In genomic region chr2:216116418-216116817, GRCh38 we compare ENCODE assay signal across 14 cellular contexts. TPM values are rescaled to one million over a fixed set of nuclear protein-coding genes. Genes with fewer than 3 reads are reported as not detected.
DNase-seq lines count a peak whose midpoint lies in the region; ATAC-seq, FAIRE-seq and TF ChIP-seq lines count a peak whose summit lies in the region.
"Had no signal": no experiment of that assay in that cellular context is flagged by ENCODE, and none has a peak within 500 bp of the region (broad histone marks: within the 10 kb centered on the region; RNA-seq: fewer than 3 reads in every experiment).

No MANE protein-coding gene starts in this region.

- H3K4me1 Mint-ChIP-seq in glutamatergic neuron (ENCODE audit: low read depth, unreplicated experiment): peaks cover 68% of the 10 kb centered on the region

- H4K20me1 ChIP-seq in HepG2 (ENCODE audit: insufficient read depth, low read length) (no peaks in the 10 kb centered on the region), smooth muscle cell (ENCODE audit: low read depth) (no peaks in the 10 kb centered on the region)

- no peak overlapping the region for H2AFZ ChIP-seq in HepG2 (ENCODE audit: low read length)
- no peak overlapping the region for H2AFZ ChIP-seq in smooth muscle cell (ENCODE audit: low read depth)

- CTCF ChIA-PET in HepG2 (lab: Yijun Ruan, JAX; ENCODE audit: low intra/inter-chr PET ratio, low total read pairs): no interaction called here

- WGBS in HepG2 (ENCODE audit: low lambda C conversion rate): 92% methylated on average over 1 of the region's 1 CpG
- no CpG with 5 or more reads among the region's 1 CpG for WGBS in right lobe of liver (ENCODE audit: insufficient coverage, low coverage, low lambda C conversion rate, missing lambda C conversion rate)
- whole genome bisulfite sequencing in smooth muscle cell (ENCODE audit: low lambda C conversion rate): 97% methylated on average over 1 of the region's 1 CpG

- H3K27me3 ChIP-seq in HepG2 (ENCODE audit: control insufficient read depth in 1 of 2, insufficient read depth in 2 of 2, low read length in 2 of 2) (no peaks in the 10 kb centered on the region; a peak in 1 of 5 replicates), right lobe of liver (no peaks in the 10 kb centered on the region), WERI-Rb-1 (ENCODE audit: insufficient read depth, low read depth, severe bottlenecking) (no peaks in the 10 kb centered on the region), smooth muscle cell (ENCODE audit: low read depth) (no peaks in the 10 kb centered on the region)

- no peak for FAIRE-seq in HepG2 (lab: Jason Lieb, UNC)

- TF ChIP-seq EP300 in HepG2 (IDR thresholded peaks at IDR 0.05; ENCODE audit: low read depth in 2 of 2, low read length in 2 of 2): no peak
- no peak for TF ChIP-seq EP300 in HepG2 (CRISPR knock-in tag; IDR thresholded peaks at IDR 0.05; ENCODE audit: borderline replicate concordance)

- H3K4me2 ChIP-seq in HepG2 (ENCODE audit: low read depth, low read length) (no peak overlapping the region), smooth muscle cell (no peak overlapping the region)

- TF ChIP-seq RAD21 in HepG2 (CRISPR knock-in tag; IDR thresholded peaks at IDR 0.05): no peak

- peak overlapping the region; percentile 78 for H3K4me3 Mint-ChIP-seq in glutamatergic neuron (ENCODE audit: unreplicated experiment)

- TF ChIP-seq CTCF in HepG2 (CRISPR knock-in tag; IDR thresholded peaks at IDR 0.05) (no peak), right lobe of liver (IDR thresholded peaks at IDR 0.05) (no peak), WERI-Rb-1 (IDR thresholded peaks at IDR 0.05; ENCODE audit: low read depth, low read length) (no peak), glutamatergic neuron (IDR thresholded peaks at IDR 0.05; ENCODE audit: partially characterized antibody, unreplicated experiment) (no peak), smooth muscle cell (IDR thresholded peaks at IDR 0.05; ENCODE audit: borderline replicate concordance, insufficient read depth, poor library complexity, severe bottlenecking) (no peak)

- peaks cover 10% of the 10 kb centered on the region for H3K27me3 Mint-ChIP-seq in glutamatergic neuron (ENCODE audit: unreplicated experiment)

- H3K27ac Mint-ChIP-seq in glutamatergic neuron (ENCODE audit: unreplicated experiment): peak overlapping the region; percentile 98

- H3K4me1 ChIP-seq in HepG2 (ENCODE audit: insufficient read depth, low read length) (peaks cover 56% of the 10 kb centered on the region), right lobe of liver (peaks cover 0 to 32% (median 8%) of the 10 kb centered on the region in 4 donors), smooth muscle cell (ENCODE audit: low read depth) (peaks cover 47% of the 10 kb centered on the region)

- H3K4me3 ChIP-seq in HepG2 (replicated peaks in 1 of 3; ENCODE audit: insufficient read depth in 1 of 3, low read depth in 2 of 3, low read length in 3 of 3) (no peak overlapping the region), right lobe of liver (no peak overlapping the region), WERI-Rb-1 (ENCODE audit: low read depth, low read length) (no peak overlapping the region), smooth muscle cell (no peak overlapping the region)

- H3K36me3 Mint-ChIP-seq in glutamatergic neuron (ENCODE audit: unreplicated experiment): no peaks in the 10 kb centered on the region

- peaks cover 17% of the 10 kb centered on the region for H3K9me3 Mint-ChIP-seq in glutamatergic neuron (ENCODE audit: unreplicated experiment)

- H3K9me3 ChIP-seq in HepG2 (ENCODE audit: low read length) (no peaks in the 10 kb centered on the region), right lobe of liver (no peaks in the 10 kb centered on the region), WERI-Rb-1 (ENCODE audit: severe bottlenecking) (no peaks in the 10 kb centered on the region), smooth muscle cell (replicated peaks; ENCODE audit: low read depth) (no peaks in the 10 kb centered on the region)

- H3K9ac ChIP-seq in HepG2 (ENCODE audit: insufficient read depth, low read depth, low read length): no peak overlapping the region
- no peak overlapping the region for H3K9ac ChIP-seq in smooth muscle cell (ENCODE audit: low read depth)

- in situ Hi-C loops in HepG2 (cut with HindIII; ENCODE audit: extremely low pct_ligation_motif_present, low pct_unique_long_range_greater_than_20kb): no loop called here

- H3K27ac ChIP-seq in HepG2 (ENCODE audit: extremely low read length, insufficient read depth, low read length) (no peak overlapping the region), right lobe of liver (no peak overlapping the region), WERI-Rb-1 (peak overlapping the region; percentile 97), smooth muscle cell (ENCODE audit: low read depth) (no peak overlapping the region)

- peaks cover 19 to 86% of the 10 kb centered on the region in 2 experiments for H3K36me3 ChIP-seq in HepG2 (replicated peaks in 1 of 2; ENCODE audit: control insufficient read depth in 1 of 2, insufficient read depth in 2 of 2, low read length in 2 of 2)
- peaks cover 9 to 53% (median 20%) of the 10 kb centered on the region in 4 donors for H3K36me3 ChIP-seq in right lobe of liver
- peaks cover 91% of the 10 kb centered on the region for H3K36me3 ChIP-seq in WERI-Rb-1
- peaks cover 35% of the 10 kb centered on the region for H3K36me3 ChIP-seq in smooth muscle cell (ENCODE audit: low read depth)

- no TSS peak for BruUV-seq in HepG2 (replicated peaks; lab: Mats Ljungman, UMichigan)

- intact Hi-C loops in HepG2 (cut with micrococcal nuclease; ENCODE audit: unreplicated experiment): no loop called here
- intact Hi-C loops in right lobe of liver (cut with DNase I): loop anchor here in 1 of 2 donors (10.0 kb wide), 1 partner anchor 288 kb away; no protein-coding TSS in a partner anchor

- DNase-seq in HepG2 (ENCODE audit: low spot score) (no peak), right lobe of liver (no peak), WERI-Rb-1 (no peak), glutamatergic neuron (peak; percentile 33), hypothalamus (lab: John Stamatoyannopoulos, UW) (no peak), smooth muscle cell (lab: John Stamatoyannopoulos, UW; ENCODE audit: unreplicated experiment) (no peak)
- DNase-seq: activated CD8-positive, alpha-beta memory T cell treated with anti-CD3 and anti-CD28 coated beads, Interleukin-2, amount 50 U/mL, for 48 hours; foreskin melanocyte; left ventricle myocardium superior; NCI-H1105 treated with DMSO at 0.1 percent for 48 hours; stimulated activated CD4-positive, alpha-beta T cell treated with anti-CD3 and anti-CD28 coated beads, Interleukin-4, amount 100 ng/mL, for 4 hours; substantia nigra had no signal

- ATAC-seq in HepG2: no peak
- ATAC-seq in right lobe of liver: no peak
- ATAC-seq in HG02981 (IDR thresholded peaks at IDR 0.05; ENCODE audit: unreplicated experiment): no peak
- ATAC-seq in HG03342 (IDR thresholded peaks at IDR 0.05; ENCODE audit: unreplicated experiment): no peak
- ATAC-seq: left ventricle myocardium superior had no signal

- POLR2A ChIA-PET in HepG2 (lab: Yijun Ruan, JAX): no interaction called here

- peaks cover 28% of the 10 kb centered on the region for H3F3A ChIP-seq in smooth muscle cell (ENCODE audit: low read depth)

- H3K79me2 ChIP-seq in HepG2 (ENCODE audit: insufficient read depth, low read length): peaks cover 53% of the 10 kb centered on the region
- H3K79me2 ChIP-seq in smooth muscle cell (ENCODE audit: low read depth): peaks cover 82% of the 10 kb centered on the region

- TF ChIP-seq POLR2A in HepG2 (IDR thresholded peaks at IDR 0.05; ENCODE audit: insufficient read depth in 1 of 2, low read depth in 2 of 2, low read length in 2 of 2) (no peak; a peak in 2 of 4 replicates), right lobe of liver (IDR thresholded peaks at IDR 0.05) (no peak)

RNA-seq across cellular contexts. Expression of gene XRCC5, which starts 7.3 kb away (rescaled TPM):
- total RNA-seq in HepG2 (2016; rRNA removed; fragmentation: Illumina TruSeq; extraction: Trizol) (454 and 733 TPM in 2 replicates), right lobe of liver (100 to 1,000 TPM in 4 of 6 experiments, 10 to 100 TPM in 2; 92.0 to 131 (median 106) TPM), glutamatergic neuron (ENCODE audit: unreplicated experiment) (254 TPM), smooth muscle cell (266 and 283 TPM in 2 replicates)
- 40.2 and 45.7 TPM in 2 replicates for total RNA-seq in HepG2 (2016; cell fraction: cytosol; rRNA removed; fragmentation: Illumina TruSeq; extraction: Trizol; ENCODE audit: low read depth)
- 445 and 739 TPM in 2 replicates for total RNA-seq in HepG2 (2016; cell fraction: insoluble cytoplasmic fraction; rRNA removed; fragmentation: Illumina TruSeq; extraction: Trizol)
- 92.3 and 106 TPM in 2 replicates for total RNA-seq in HepG2 (2016; cell fraction: membrane; rRNA removed; fragmentation: Illumina TruSeq; extraction: Trizol)
- 346 and 369 TPM in 2 replicates for total RNA-seq in HepG2 (2016; cell fraction: nucleus; rRNA removed; fragmentation: Illumina TruSeq; extraction: Trizol)
- polyA plus RNA-seq in HepG2 (2011; rRNA removed) (215 and 264 TPM in 2 replicates), smooth muscle cell (197 and 200 TPM in 2 replicates)
- 129 and 152 TPM in 2 replicates for polyA plus RNA-seq in HepG2 (2011; cell fraction: cytosol; rRNA removed)
- polyA plus RNA-seq in HepG2 (2011; cell fraction: nucleus; rRNA removed): 61.2 and 69.5 TPM in 2 replicates
- 143 and 176 TPM in 2 replicates for polyA plus RNA-seq in HepG2 (2012)
- polyA plus RNA-seq in HepG2 (2016; cell fraction: cytosol; fragmentation: Illumina TruSeq; extraction: Trizol; ENCODE audit: low read depth): 21.5 and 24.7 TPM in 2 replicates
- polyA plus RNA-seq in HepG2 (2016; cell fraction: insoluble cytoplasmic fraction; fragmentation: Illumina TruSeq; extraction: Trizol; ENCODE audit: low read depth): 503 and 513 TPM in 2 replicates
- polyA plus RNA-seq in HepG2 (2016; cell fraction: membrane; fragmentation: Illumina TruSeq; extraction: Trizol; ENCODE audit: low read depth): 41.2 and 52.0 TPM in 2 replicates
- 228 and 232 TPM in 2 replicates for polyA plus RNA-seq in HepG2 (2016; cell fraction: nucleus; fragmentation: Illumina TruSeq; extraction: Trizol; ENCODE audit: insufficient read depth, low read depth)
- polyA minus RNA-seq in HepG2 (2011; rRNA and poly(A)+ RNA removed; ENCODE audit: low replicate concordance): 569 and 652 TPM in 2 replicates
- polyA minus RNA-seq in HepG2 (2011; cell fraction: cytosol; rRNA and poly(A)+ RNA removed): 159 and 172 TPM in 2 replicates
- 290 and 331 TPM in 2 replicates for polyA minus RNA-seq in HepG2 (2011; cell fraction: nucleus; rRNA and poly(A)+ RNA removed)

RNA-seq across cellular contexts. Expression of gene TMEM169, which starts 34.7 kb away (rescaled TPM):
- total RNA-seq in HepG2 (2016; rRNA removed; fragmentation: Illumina TruSeq; extraction: Trizol) (4.3 and 4.5 TPM in 2 replicates), right lobe of liver (1 to 10 TPM in 3 of 6 experiments, under 1 TPM in 3; 0.29 to 2.7 (median 1.0) TPM), glutamatergic neuron (ENCODE audit: unreplicated experiment) (166 TPM), smooth muscle cell (3.6 and 5.7 TPM in 2 replicates)
- total RNA-seq in HepG2 (2016; cell fraction: cytosol; rRNA removed; fragmentation: Illumina TruSeq; extraction: Trizol; ENCODE audit: low read depth): 1.1 and 1.2 TPM in 2 replicates
- 4.0 and 5.3 TPM in 2 replicates for total RNA-seq in HepG2 (2016; cell fraction: insoluble cytoplasmic fraction; rRNA removed; fragmentation: Illumina TruSeq; extraction: Trizol)
- total RNA-seq in HepG2 (2016; cell fraction: membrane; rRNA removed; fragmentation: Illumina TruSeq; extraction: Trizol): 3.7 and 4.4 TPM in 2 replicates
- 3.6 TPM in 2 replicates for total RNA-seq in HepG2 (2016; cell fraction: nucleus; rRNA removed; fragmentation: Illumina TruSeq; extraction: Trizol)
- polyA plus RNA-seq in HepG2 (2011; rRNA removed) (1.5 and 2.1 TPM in 2 replicates), smooth muscle cell (5.7 and 6.3 TPM in 2 replicates)
- 1.5 and 2.6 TPM in 2 replicates for polyA plus RNA-seq in HepG2 (2011; cell fraction: cytosol; rRNA removed)
- 0.71 and 0.80 TPM in 2 replicates for polyA plus RNA-seq in HepG2 (2011; cell fraction: nucleus; rRNA removed)
- polyA plus RNA-seq in HepG2 (2012): 5.4 and 6.9 TPM in 2 replicates
- polyA plus RNA-seq in HepG2 (2016; cell fraction: cytosol; fragmentation: Illumina TruSeq; extraction: Trizol; ENCODE audit: low read depth): 0.60 and 0.85 TPM in 2 replicates
- polyA plus RNA-seq in HepG2 (2016; cell fraction: insoluble cytoplasmic fraction; fragmentation: Illumina TruSeq; extraction: Trizol; ENCODE audit: low read depth): 2.9 and 4.2 TPM in 2 replicates
- polyA plus RNA-seq in HepG2 (2016; cell fraction: membrane; fragmentation: Illumina TruSeq; extraction: Trizol; ENCODE audit: low read depth): 1.7 and 1.8 TPM in 2 replicates
- polyA plus RNA-seq in HepG2 (2016; cell fraction: nucleus; fragmentation: Illumina TruSeq; extraction: Trizol; ENCODE audit: insufficient read depth, low read depth): 5.0 and 6.2 TPM in 2 replicates
- 6.2 TPM in 1 of 2 replicates, not detected in the other for polyA minus RNA-seq in HepG2 (2011; rRNA and poly(A)+ RNA removed; ENCODE audit: low replicate concordance)
- 2.0 and 2.7 TPM in 2 replicates for polyA minus RNA-seq in HepG2 (2011; cell fraction: cytosol; rRNA and poly(A)+ RNA removed)
- 1.4 and 2.6 TPM in 2 replicates for polyA minus RNA-seq in HepG2 (2011; cell fraction: nucleus; rRNA and poly(A)+ RNA removed)

RNA-seq across cellular contexts. Expression of gene PECR, which starts 34.8 kb away (rescaled TPM):
- total RNA-seq in HepG2 (2016; rRNA removed; fragmentation: Illumina TruSeq; extraction: Trizol) (151 and 181 TPM in 2 replicates), right lobe of liver (100 to 1,000 TPM in 3 of 6 experiments, 10 to 100 TPM in 3; 43.4 to 115 (median 80.3) TPM), glutamatergic neuron (ENCODE audit: unreplicated experiment) (33.0 TPM), smooth muscle cell (4.8 and 8.4 TPM in 2 replicates)
- 20.8 and 20.9 TPM in 2 replicates for total RNA-seq in HepG2 (2016; cell fraction: cytosol; rRNA removed; fragmentation: Illumina TruSeq; extraction: Trizol; ENCODE audit: low read depth)
- 143 and 194 TPM in 2 replicates for total RNA-seq in HepG2 (2016; cell fraction: insoluble cytoplasmic fraction; rRNA removed; fragmentation: Illumina TruSeq; extraction: Trizol)
- total RNA-seq in HepG2 (2016; cell fraction: membrane; rRNA removed; fragmentation: Illumina TruSeq; extraction: Trizol): 32.3 and 33.6 TPM in 2 replicates
- 129 and 136 TPM in 2 replicates for total RNA-seq in HepG2 (2016; cell fraction: nucleus; rRNA removed; fragmentation: Illumina TruSeq; extraction: Trizol)
- polyA plus RNA-seq in HepG2 (2011; rRNA removed) (153 and 175 TPM in 2 replicates), smooth muscle cell (3.9 and 10.0 TPM in 2 replicates)
- 103 and 140 TPM in 2 replicates for polyA plus RNA-seq in HepG2 (2011; cell fraction: cytosol; rRNA removed)
- 97.8 and 111 TPM in 2 replicates for polyA plus RNA-seq in HepG2 (2011; cell fraction: nucleus; rRNA removed)
- 154 and 170 TPM in 2 replicates for polyA plus RNA-seq in HepG2 (2012)
- 10.8 and 11.0 TPM in 2 replicates for polyA plus RNA-seq in HepG2 (2016; cell fraction: cytosol; fragmentation: Illumina TruSeq; extraction: Trizol; ENCODE audit: low read depth)
- 162 and 177 TPM in 2 replicates for polyA plus RNA-seq in HepG2 (2016; cell fraction: insoluble cytoplasmic fraction; fragmentation: Illumina TruSeq; extraction: Trizol; ENCODE audit: low read depth)
- 19.7 and 20.5 TPM in 2 replicates for polyA plus RNA-seq in HepG2 (2016; cell fraction: membrane; fragmentation: Illumina TruSeq; extraction: Trizol; ENCODE audit: low read depth)
- 75.4 and 82.9 TPM in 2 replicates for polyA plus RNA-seq in HepG2 (2016; cell fraction: nucleus; fragmentation: Illumina TruSeq; extraction: Trizol; ENCODE audit: insufficient read depth, low read depth)
- polyA minus RNA-seq in HepG2 (2011; rRNA and poly(A)+ RNA removed; ENCODE audit: low replicate concordance): 5.0 and 112 TPM in 2 replicates
- polyA minus RNA-seq in HepG2 (2011; cell fraction: cytosol; rRNA and poly(A)+ RNA removed): 52.5 and 73.0 TPM in 2 replicates
- polyA minus RNA-seq in HepG2 (2011; cell fraction: nucleus; rRNA and poly(A)+ RNA removed): 221 and 291 TPM in 2 replicates

Comparison
In these comparisons a context has a peak if more than half of its experiments do, and no peak if none do; other contexts are left out.
1. RNA of gene TMEM169, which starts 34.7 kb away (total RNA-seq): 166 TPM in glutamatergic neuron (single experiment); 1.1 to 5.3 TPM in HepG2, 3.6 to 5.7 TPM in smooth muscle cell and 0.29 to 2.7 TPM in right lobe of liver; every median in the first group is over 10 times any median in the second.